In genomic region chr6:46563924-46564323, GRCh38 we compare ENCODE assay signal across 25 cellular contexts.
"Had no signal": no experiment of that assay in that cellular context is flagged by ENCODE, and none has a peak within 500 bp of the region (broad histone marks: within the 10 kb centered on the region; RNA-seq: fewer than 3 reads in every experiment).

No MANE protein-coding gene starts in this region.

- DNase-seq: colonic mucosa; cortex of kidney; dermis blood vessel endothelial cell; dorsolateral prefrontal cortex; effector CD4-positive, alpha-beta T cell; effector CD8-positive, alpha-beta T cell; effector memory CD4-positive, alpha-beta T cell; effector memory CD8-positive, alpha-beta T cell; endodermal cell; erythroblast; esophagus squamous epithelium; foreskin fibroblast; foreskin keratinocyte; foreskin melanocyte; gastrocnemius medialis; glutamatergic neuron; head of caudate nucleus; heart left ventricle; heart right ventricle had no signal

- H3K27me3 Mint-ChIP-seq: dendritic cell treated with granulocyte-macrophage colony-stimulating factor and Interleukin-4, amounts not matched to agents 40 ng/mL and 50 ng/mL, for 4 days had no signal

- H3K4me3 Mint-ChIP-seq: dendritic cell treated with granulocyte-macrophage colony-stimulating factor and Interleukin-4, amounts not matched to agents 40 ng/mL and 50 ng/mL, for 4 days; effector memory CD8-positive, alpha-beta T cell; endodermal cell had no signal

- FAIRE-seq: colon, endometrium, endothelial cell of umbilical vein had no signal

- ATAC-seq: effector memory CD8-positive, alpha-beta T cell; esophagus mucosa; foreskin keratinocyte; gastrocnemius medialis; gastroesophageal sphincter; heart left ventricle; heart right ventricle had no signal

- H3K4me1 Mint-ChIP-seq: endodermal cell had no signal

- H3K27ac Mint-ChIP-seq: dendritic cell treated with granulocyte-macrophage colony-stimulating factor and Interleukin-4, amounts not matched to agents 40 ng/mL and 50 ng/mL, for 4 days; effector memory CD8-positive, alpha-beta T cell; endodermal cell had no signal
